In the genomic region with DNA sequence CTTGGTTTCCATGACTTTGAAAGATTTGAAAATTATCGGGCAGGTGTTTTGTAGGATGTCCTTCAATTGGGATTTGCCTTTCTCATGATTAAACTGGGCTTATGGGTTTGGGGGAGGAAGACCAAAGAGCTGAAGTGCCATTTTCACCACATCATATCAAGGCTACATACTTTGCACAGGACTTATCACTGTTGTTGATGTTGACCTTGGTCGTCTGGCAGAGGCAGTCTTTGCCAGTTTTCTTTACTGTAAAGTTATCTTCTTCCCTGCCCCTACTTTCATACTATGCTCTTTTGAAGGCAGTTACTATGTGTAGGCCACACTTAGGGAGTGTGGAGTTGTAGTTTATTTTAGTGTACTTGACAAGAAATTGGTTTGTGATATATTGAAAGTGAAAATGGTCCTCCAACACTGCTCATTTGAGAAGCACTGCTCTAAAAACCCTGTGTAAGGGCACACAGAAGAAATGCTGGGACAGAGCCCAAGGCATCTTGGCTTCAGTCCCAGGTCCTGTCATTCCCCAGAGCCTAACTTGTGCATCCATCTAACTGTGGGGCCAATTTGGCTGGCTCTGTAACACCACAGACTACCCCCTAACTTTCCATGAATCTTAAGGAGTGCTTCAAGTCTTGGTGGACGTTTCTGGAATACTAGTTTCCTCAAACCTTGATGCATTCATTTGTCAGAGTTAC, we compare ENCODE assay signal across 14 cellular contexts.
DNase-seq lines count a peak whose midpoint lies in the region; TF ChIP-seq lines count a peak whose summit lies in the region.
"Had no signal": no experiment of that assay in that cellular context is flagged by ENCODE, and none has a peak within 500 bp of the region (broad histone marks: within the 10 kb centered on the region; RNA-seq: fewer than 3 reads in every experiment).

No MANE protein-coding gene starts in this region.

- H3K36me3 ChIP-seq in SK-N-SH (replicated peaks in 1 of 2; ENCODE audit: control insufficient read depth in 1 of 2, insufficient read depth in 2 of 2, low read length in 1 of 2) (no peaks in the 10 kb centered on the region), Caco-2 (ENCODE audit: control insufficient read depth, insufficient read depth, low read length) (no peaks in the 10 kb centered on the region; the same call in 1 of the 2 replicates)

- no peaks in the 10 kb centered on the region for H4K20me1 ChIP-seq in SK-N-SH (ENCODE audit: insufficient read depth)

- CTCF ChIA-PET in SK-N-SH (lab: Yijun Ruan, JAX) (no interaction called here), Caco-2 (lab: Charles Lee) (no interaction called here)
- CTCF ChIA-PET in activated naive CD4-positive, alpha-beta T cell treated with anti-CD3 and anti-CD28 coated beads, Interleukin-2, amount 10 ng/mL, durations not matched to agents 7 days and 5 days (lab: Charles Lee), result no interaction called here

- WGBS in SK-N-SH (ENCODE audit: low lambda C conversion rate), result 61% methylated on average over 3 of the region's 3 CpGs

- H3K27me3 ChIP-seq in SK-N-SH (ENCODE audit: insufficient read depth), result no peaks in the 10 kb centered on the region
- H3K27me3 ChIP-seq in Caco-2 (replicated peaks; ENCODE audit: control insufficient read depth, insufficient read depth, low read length), result no peaks in the 10 kb centered on the region

- H3K9me3 ChIP-seq in SK-N-SH (no peaks in the 10 kb centered on the region), Caco-2 (no peaks in the 10 kb centered on the region)

- H3K9me3 Mint-ChIP-seq in Caco-2 (ENCODE audit: unreplicated experiment), result peaks cover 7% of the 10 kb centered on the region
- H3K9me3 Mint-ChIP-seq in activated naive CD4-positive, alpha-beta T cell treated with anti-CD3 and anti-CD28 coated beads, Interleukin-2, amount 10 ng/mL, durations not matched to agents 7 days and 5 days, result no peaks in the 10 kb centered on the region

- peak overlapping the region; percentile 45; the same call in 1 of the 2 replicates for H3K4me2 ChIP-seq in SK-N-SH
- H3K4me2 ChIP-seq: PC-9 had no signal

- TF ChIP-seq EP300 in SK-N-SH (IDR thresholded peaks at IDR 0.05; ENCODE audit: borderline replicate concordance in 1 of 2, low read depth in 1 of 2, low read length in 1 of 2), result 0 out of 4 replicates have a peak, but pooled peaks of 1 of the 2 experiments have one; percentile 56

- H3K79me2 ChIP-seq in SK-N-SH (ENCODE audit: insufficient read depth), result no peaks in the 10 kb centered on the region

- no peak overlapping the region for H3K9ac ChIP-seq in SK-N-SH

- H3K27ac ChIP-seq in SK-N-SH (ENCODE audit: low read depth in 2 of 2, low read length in 1 of 2), result peak overlapping the region in 1 of 2 experiments; percentile 43; a peak in 2 of 4 replicates
- H3K27ac ChIP-seq: PC-9 had no signal

- no peak for TF ChIP-seq RAD21 in SK-N-SH (IDR thresholded peaks at IDR 0.05; ENCODE audit: low read length)

- H3K36me3 Mint-ChIP-seq in Caco-2 (ENCODE audit: insufficient read depth, unreplicated experiment), result no peaks in the 10 kb centered on the region
- H3K36me3 Mint-ChIP-seq in activated naive CD4-positive, alpha-beta T cell treated with anti-CD3 and anti-CD28 coated beads, Interleukin-2, amount 10 ng/mL, durations not matched to agents 7 days and 5 days, result no peaks in the 10 kb centered on the region

- no peaks in the 10 kb centered on the region for H3F3A ChIP-seq in SK-N-SH (replicated peaks; ENCODE audit: insufficient read depth)

- H2AFZ ChIP-seq in SK-N-SH (ENCODE audit: low read depth), result no peak overlapping the region
- H2AFZ ChIP-seq: PC-9 had no signal

- H3K27me3 Mint-ChIP-seq in Caco-2 (ENCODE audit: insufficient read depth, unreplicated experiment), result no peaks in the 10 kb centered on the region
- H3K27me3 Mint-ChIP-seq in activated naive CD4-positive, alpha-beta T cell treated with anti-CD3 and anti-CD28 coated beads, Interleukin-2, amount 10 ng/mL, durations not matched to agents 7 days and 5 days, result peaks cover 21% of the 10 kb centered on the region

- no peaks in the 10 kb centered on the region for H3K9me2 ChIP-seq in SK-N-SH

- H3K4me1 Mint-ChIP-seq in Caco-2 (ENCODE audit: low read depth, unreplicated experiment), result no peaks in the 10 kb centered on the region
- H3K4me1 Mint-ChIP-seq in activated naive CD4-positive, alpha-beta T cell treated with anti-CD3 and anti-CD28 coated beads, Interleukin-2, amount 10 ng/mL, durations not matched to agents 7 days and 5 days, result no peaks in the 10 kb centered on the region

- intact Hi-C loops in Caco-2 (cut with micrococcal nuclease; ENCODE audit: unreplicated experiment), result no loop called here

- H3K4me3 Mint-ChIP-seq in Caco-2 (ENCODE audit: unreplicated experiment), result no peak overlapping the region
- H3K4me3 Mint-ChIP-seq in activated naive CD4-positive, alpha-beta T cell treated with anti-CD3 and anti-CD28 coated beads, Interleukin-2, amount 10 ng/mL, durations not matched to agents 7 days and 5 days, result no peak overlapping the region
- H3K4me3 Mint-ChIP-seq: nephron progenitor cell had no signal

- H3K27ac Mint-ChIP-seq in Caco-2 (ENCODE audit: unreplicated experiment), result no peak overlapping the region
- no peak overlapping the region for H3K27ac Mint-ChIP-seq in activated naive CD4-positive, alpha-beta T cell treated with anti-CD3 and anti-CD28 coated beads, Interleukin-2, amount 10 ng/mL, durations not matched to agents 7 days and 5 days
- H3K27ac Mint-ChIP-seq: nephron progenitor cell had no signal

- DNase-seq in Daoy (ENCODE audit: low read depth) (peak; percentile 25), SK-N-SH (no peak), foreskin melanocyte (peak; percentile 29), occipital lobe (lab: John Stamatoyannopoulos, UW) (peak; percentile 28), Caco-2 (no peak), T-helper 9 cell (no peak)
- no peak for DNase-seq in central memory CD4-positive, alpha-beta T cell
- DNase-seq in activated naive CD4-positive, alpha-beta T cell treated with anti-CD3 and anti-CD28 coated beads, Interleukin-2, amount 10 ng/mL, durations not matched to agents 7 days and 5 days, result no peak
- DNase-seq: activated CD8-positive, alpha-beta memory T cell treated with anti-CD3 and anti-CD28 coated beads for 24 hours; activated naive CD4-positive, alpha-beta T cell treated with anti-CD3 and anti-CD28 coated beads, Interleukin-2, amount 50 U/mL, for 16 hours; Kasumi-1; NCI-H2107; nephron progenitor cell; PC-9 had no signal

- peaks cover 3 to 22% of the 10 kb centered on the region in 2 experiments for H3K4me1 ChIP-seq in SK-N-SH (ENCODE audit: control insufficient read depth in 1 of 2, insufficient read depth in 2 of 2, low read depth in 1 of 2, low read length in 1 of 2)
- no peaks in the 10 kb centered on the region for H3K4me1 ChIP-seq in Caco-2

- TF ChIP-seq CTCF in SK-N-SH (IDR thresholded peaks at IDR 0.05), result no peak
- TF ChIP-seq CTCF in Caco-2 (IDR thresholded peaks at IDR 0.05; ENCODE audit: insufficient read depth in 1 of 2, low read depth in 1 of 2, low read length in 1 of 2, severe bottlenecking in 1 of 2, unreplicated experiment in 1 of 2), result no peak

- BruUV-seq in Caco-2 (replicated peaks; lab: Mats Ljungman, UMichigan), result no TSS peak

- no peak overlapping the region for H3K4me3 ChIP-seq in SK-N-SH (ENCODE audit: low read depth in 2 of 2, low read length in 1 of 2)
- no peak overlapping the region for H3K4me3 ChIP-seq in Caco-2 (ENCODE audit: low read depth, low read length)
- H3K4me3 ChIP-seq: PC-9 had no signal

- POLR2A ChIA-PET in SK-N-SH (lab: Yijun Ruan, JAX), result no interaction called here
- POLR2A ChIA-PET in Caco-2 (lab: Charles Lee), result no interaction called here

TF ChIP-seq in SK-N-SH, 30 proteins besides CTCF, POLR2A, EP300 and RAD21:
- no peak for TF ChIP-seq SIN3A (IDR thresholded peaks at IDR 0.05; ENCODE audit: borderline replicate concordance, low read depth, low read length)
- no peak for TF ChIP-seq RCOR1 (IDR thresholded peaks at IDR 0.05; ENCODE audit: low read length)
- TF ChIP-seq TCF12 (IDR thresholded peaks at IDR 0.05), result peak; percentile 57
- peak; percentile 91 for TF ChIP-seq NFIC (IDR thresholded peaks at IDR 0.05; ENCODE audit: borderline replicate concordance)
- TF ChIP-seq NRF1 (IDR thresholded peaks at IDR 0.05; ENCODE audit: low read depth, low read length), result no peak
- TF ChIP-seq, protein P1, sequence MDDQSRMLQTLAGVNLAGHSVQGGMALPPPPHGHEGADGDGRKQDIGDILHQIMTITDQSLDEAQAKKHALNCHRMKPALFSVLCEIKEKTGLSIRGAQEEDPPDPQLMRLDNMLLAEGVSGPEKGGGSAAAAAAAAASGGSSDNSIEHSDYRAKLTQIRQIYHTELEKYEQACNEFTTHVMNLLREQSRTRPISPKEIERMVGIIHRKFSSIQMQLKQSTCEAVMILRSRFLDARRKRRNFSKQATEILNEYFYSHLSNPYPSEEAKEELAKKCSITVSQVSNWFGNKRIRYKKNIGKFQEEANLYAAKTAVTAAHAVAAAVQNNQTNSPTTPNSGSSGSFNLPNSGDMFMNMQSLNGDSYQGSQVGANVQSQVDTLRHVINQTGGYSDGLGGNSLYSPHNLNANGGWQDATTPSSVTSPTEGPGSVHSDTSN (IDR thresholded peaks at IDR 0.05), result peak; percentile 81
- 0 out of 2 replicates have a peak, but pooled peaks have one; percentile 8 for TF ChIP-seq JUND (IDR thresholded peaks at IDR 0.05)
- TF ChIP-seq, protein P2, sequence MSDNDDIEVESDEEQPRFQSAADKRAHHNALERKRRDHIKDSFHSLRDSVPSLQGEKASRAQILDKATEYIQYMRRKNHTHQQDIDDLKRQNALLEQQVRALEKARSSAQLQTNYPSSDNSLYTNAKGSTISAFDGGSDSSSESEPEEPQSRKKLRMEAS (IDR thresholded peaks at IDR 0.05; ENCODE audit: low read depth), result no peak

Comparison
In these comparisons a context has a peak if more than half of its experiments do, and no peak if none do; other contexts are left out.
1. DNase-seq: peak in Daoy (single experiment), foreskin melanocyte (single experiment) and occipital lobe (single experiment); none in SK-N-SH (single experiment), Caco-2 (0 of 2), central memory CD4-positive, alpha-beta T cell (single experiment), T-helper 9 cell (single experiment) and activated naive CD4-positive, alpha-beta T cell treated with anti-CD3 and anti-CD28 coated beads, Interleukin-2, amount 10 ng/mL, durations not matched to agents 7 days and 5 days (single experiment).